In genomic region chr6:2988076-2988425, GRCh38 we compare ENCODE assay signal across 1 cellular context.
TF ChIP-seq lines count a peak whose summit lies in the region.

No MANE protein-coding gene starts in this region.

TF ChIP-seq in SK-N-SH, 30 proteins besides CTCF, POLR2A, EP300 and RAD21 (continued from another document):
- TF ChIP-seq TAF1 (IDR thresholded peaks at IDR 0.05; ENCODE audit: borderline replicate concordance, low read depth, low read length) (no peak), GATA2 (CRISPR knock-in tag; IDR thresholded peaks at IDR 0.05) (no peak), RFX5 (IDR thresholded peaks at IDR 0.05; ENCODE audit: low read length) (no peak), FOSL2 (IDR thresholded peaks at IDR 0.05; ENCODE audit: borderline replicate concordance, low read depth) (no peak), MEF2A (IDR thresholded peaks at IDR 0.05; ENCODE audit: borderline replicate concordance, low read depth) (no peak), FOXM1 (IDR thresholded peaks at IDR 0.05; ENCODE audit: low read depth) (no peak), MXI1 (IDR thresholded peaks at IDR 0.05; ENCODE audit: low read depth, low read length) (no peak)
